In genomic region chr6:42781811-42782688, GRCh38 we compare ENCODE assay signal across 8 cellular contexts. TPM values are rescaled to one million over a fixed set of nuclear protein-coding genes. Genes with fewer than 3 reads are reported as not detected.
DNase-seq lines count a peak whose midpoint lies in the region; ATAC-seq and TF ChIP-seq lines count a peak whose summit lies in the region.

Gene BICRAL (plus strand): TSS chr6:42782052. CDS start chr6:42822023, 39,971 bp downstream.

- H2AFZ ChIP-seq in PC-3 (ENCODE audit: low read length): peak within 1 kb of the TSS; percentile 79

- H3K27ac ChIP-seq in HUES6 (ENCODE audit: low read depth, low read length) (peak within 1 kb of the TSS; percentile 100), PC-3 (ENCODE audit: low read length) (peak within 1 kb of the TSS; percentile 93)

- no peaks in the 10 kb centered on the region for H4K20me1 ChIP-seq in PC-3 (ENCODE audit: low read length)

- BruUV-seq in PC-3 (replicated peaks; lab: Mats Ljungman, UMichigan): no TSS peak

- ATAC-seq in PC-3: peak; percentile 31
- no peak for ATAC-seq in GM21360 (IDR thresholded peaks at IDR 0.05; ENCODE audit: unreplicated experiment)

- H3K4me2 ChIP-seq in PC-3 (ENCODE audit: low read length): peak within 1 kb of the TSS; percentile 89

- intact Hi-C loops in PC-3 (cut with micrococcal nuclease): loop anchor here (1.0 to 2.0 kb wide), 3 partner anchors 15 to 95 kb away; partner anchors contain the start of gene TBCC

- no peaks in the 10 kb centered on the region for H3K9me2 ChIP-seq in PC-3 (replicated peaks; ENCODE audit: low read length)

- H3K9me3 ChIP-seq in HUES6 (ENCODE audit: control insufficient read depth, insufficient read depth, low read depth, low read length) (no peaks in the 10 kb centered on the region), PC-3 (ENCODE audit: low read length) (no peaks in the 10 kb centered on the region), mucosa of stomach (ENCODE audit: control insufficient read depth, low read length) (no peaks in the 10 kb centered on the region)

- DNase-seq in COLO668 (lab: John Stamatoyannopoulos, UW; ENCODE audit: unreplicated experiment) (peak; percentile 55), PC-3 (peak; percentile 78), erythroblast (lab: John Stamatoyannopoulos, UW) (peak; percentile 84 to 87)
- peak; percentile 81 for DNase-seq in activated T-cell treated with anti-CD3 and anti-CD28 coated beads, Interleukin-2, amount 50 U/mL, for 1 hour
- DNase-seq in stimulated activated CD8-positive, alpha-beta memory T cell treated with anti-CD3 and anti-CD28 coated beads, Interleukin-4, amount 100 ng/mL, for 48 hours: peak; percentile 85

- TF ChIP-seq CTCF in PC-3 (conservative IDR thresholded peaks at IDR 0.05; ENCODE audit: low read depth, low read length): no peak

- H3K27me3 ChIP-seq in HUES6 (ENCODE audit: control insufficient read depth, insufficient read depth, low read length) (no peaks in the 10 kb centered on the region), PC-3 (ENCODE audit: low read length) (no peaks in the 10 kb centered on the region), mucosa of stomach (ENCODE audit: control insufficient read depth, insufficient read depth, low read length) (no peaks in the 10 kb centered on the region)

- H3K9ac ChIP-seq in HUES6 (ENCODE audit: low read length): peak within 1 kb of the TSS; percentile 100
- H3K9ac ChIP-seq in PC-3 (ENCODE audit: low read length): peak within 1 kb of the TSS; percentile 99
- peak within 1 kb of the TSS; percentile 98 for H3K9ac ChIP-seq in mucosa of stomach (ENCODE audit: low read length)

- no peak for TF ChIP-seq POLR2A in erythroblast (IDR thresholded peaks at IDR 0.05; ENCODE audit: low read length)

- H3K4me1 ChIP-seq in HUES6 (ENCODE audit: control insufficient read depth, insufficient read depth, low read length) (peaks cover 25% of the 10 kb centered on the region), PC-3 (ENCODE audit: insufficient read depth, low read length) (peaks cover 47% of the 10 kb centered on the region), mucosa of stomach (ENCODE audit: control insufficient read depth, insufficient read depth, low read length) (no peaks in the 10 kb centered on the region)

- no peaks in the 10 kb centered on the region for H3K36me3 ChIP-seq in HUES6 (ENCODE audit: control insufficient read depth, insufficient read depth, low read length)
- no peaks in the 10 kb centered on the region for H3K36me3 ChIP-seq in PC-3 (ENCODE audit: low read depth, low read length)
- H3K36me3 ChIP-seq in mucosa of stomach (ENCODE audit: control insufficient read depth, insufficient read depth, low read length): no peaks in the 10 kb centered on the region

- H3K4me3 ChIP-seq in HUES6 (ENCODE audit: low read depth, low read length) (peak within 1 kb of the TSS; percentile 92), PC-3 (ENCODE audit: low read length) (peak within 1 kb of the TSS; percentile 76), mucosa of stomach (ENCODE audit: low read length) (peak within 1 kb of the TSS; percentile 49)

- POLR2A ChIA-PET in PC-3 (lab: Charles Lee; ENCODE audit: unreplicated experiment): interaction anchor here (0.6 to 1.2 kb wide), 13 partner anchors 10 to 845 kb away, joined by 3 to 25 read pairs (median 6); partner anchors contain the start of genes PPP2R5D, RPL7L1 and TBCC

- H3K79me2 ChIP-seq in PC-3 (ENCODE audit: low read length): peaks cover 51% of the 10 kb centered on the region

- CTCF ChIA-PET in PC-3 (lab: Charles Lee): interaction anchor here (0.6 kb wide), 2 partner anchors 95 to 502 kb away, joined by 3 to 7 read pairs; no protein-coding TSS in a partner anchor

- H3F3A ChIP-seq in PC-3 (ENCODE audit: low read length, unreplicated experiment): no peaks in the 10 kb centered on the region

RNA-seq across cellular contexts. Expression of gene BICRAL, which starts in this region (rescaled TPM):
- total RNA-seq in PC-3 (2014; rRNA removed): 3.3 and 3.5 TPM in 2 replicates
